Comparison of ENCODE assay signal across 21 cellular contexts in genomic region chr1:164801791-164802572, GRCh38.
DNase-seq lines count a peak whose midpoint lies in the region; ATAC-seq and TF ChIP-seq lines count a peak whose summit lies in the region.
"Had no signal": no experiment of that assay in that cellular context is flagged by ENCODE, and none has a peak within 500 bp of the region (broad histone marks: within the 10 kb centered on the region; RNA-seq: fewer than 3 reads in every experiment).

No MANE protein-coding gene starts in this region.

- H3K4me3 ChIP-seq in ascending aorta = peak overlapping the region; percentile 4 to 23
- no peak overlapping the region for H3K4me3 ChIP-seq in cardiac muscle cell
- no peak overlapping the region for H3K4me3 ChIP-seq in parathyroid adenoma (ENCODE audit: low read depth, low read length)
- H3K4me3 ChIP-seq in tibial nerve = no peak overlapping the region
- H3K4me3 ChIP-seq in left lung = no peak overlapping the region
- H3K4me3 ChIP-seq: adrenal gland had no signal

- TF ChIP-seq CTCF in ascending aorta (IDR thresholded peaks at IDR 0.05) (no peak), cardiac muscle cell (IDR thresholded peaks at IDR 0.05; ENCODE audit: low read depth, low read length) (no peak), parathyroid adenoma (IDR thresholded peaks at IDR 0.05) (no peak), tibial nerve (IDR thresholded peaks at IDR 0.05) (no peak), left lung (IDR thresholded peaks at IDR 0.05) (no peak)

- H3K27ac Mint-ChIP-seq in activated naive CD8-positive, alpha-beta T cell treated with anti-CD3 and anti-CD28 coated beads, Interleukin-2, amount 50 U/mL, for 24 hours = no peak overlapping the region
- H3K27ac Mint-ChIP-seq: activated T-helper 1 cell treated with anti-CD3 and anti-CD28 coated beads, Interleukin-12 subunit alpha, Interleukin-12 subunit beta, Interleukin-2, Interleukin-4 antibody, amounts not matched to agents 30 ng/mL and 10 ng/mL and 1 ng/mL, durations not matched to agents 14 hours and 24 hours and 36 hours; IgD-negative memory B cell; naive B cell; stimulated activated naive CD8-positive, alpha-beta T cell treated with anti-CD3 and anti-CD28 coated beads, Interleukin-15, Interleukin-2, amounts not matched to agents 100 ng/mL and 50 ng/mL, for 24 hours; T-helper 1 cell treated with Interleukin-12 subunit alpha and Interleukin-12 subunit beta and Interleukin-4 antibody, amounts not matched to agents 30 μg/mL and 1 μg/mL, for 36 hours had no signal

- ATAC-seq in GM18505 (IDR thresholded peaks at IDR 0.05; ENCODE audit: unreplicated experiment) (no peak), left lung (no peak), HG03196 (IDR thresholded peaks at IDR 0.05; ENCODE audit: unreplicated experiment) (no peak)
- ATAC-seq in activated naive CD8-positive, alpha-beta T cell treated with anti-CD3 and anti-CD28 coated beads, Interleukin-2, amount 50 U/mL, for 24 hours = no peak
- ATAC-seq: foreskin keratinocyte, left lobe of liver had no signal

- peak overlapping the region; percentile 84 to 89 for H3K27ac ChIP-seq in ascending aorta
- peak overlapping the region; percentile 45 for H3K27ac ChIP-seq in cardiac muscle cell
- H3K27ac ChIP-seq in parathyroid adenoma = peak overlapping the region; percentile 74
- H3K27ac ChIP-seq in tibial nerve = peak overlapping the region in 3 of 4 donors; percentile 24 to 73 (median 57)
- peak overlapping the region in 1 of 2 donors; percentile 39 for H3K27ac ChIP-seq in left lung
- H3K27ac ChIP-seq: foreskin keratinocyte had no signal

- WGBS in tibial nerve, 2 donors = 46 to 55% methylated on average over 9 of the region's 9 CpGs

- H2AFZ ChIP-seq in parathyroid adenoma = no peak overlapping the region

- H3K27me3 ChIP-seq in ascending aorta (no peaks in the 10 kb centered on the region), cardiac muscle cell (no peaks in the 10 kb centered on the region), parathyroid adenoma (ENCODE audit: control insufficient read depth, insufficient read depth, low read length) (no peaks in the 10 kb centered on the region), tibial nerve (no peaks in the 10 kb centered on the region), left lung (no peaks in the 10 kb centered on the region)
- H3K27me3 ChIP-seq: adrenal gland, foreskin keratinocyte had no signal

- TF ChIP-seq EP300 in tibial nerve (IDR thresholded peaks at IDR 0.05) = peak in 1 of 2 donors; percentile 11

- H3K9ac ChIP-seq in parathyroid adenoma = no peak overlapping the region

- H3K4me2 ChIP-seq in parathyroid adenoma (ENCODE audit: low read length) = no peak overlapping the region

- H3K9me3 Mint-ChIP-seq in activated naive CD8-positive, alpha-beta T cell treated with anti-CD3 and anti-CD28 coated beads, Interleukin-2, amount 50 U/mL, for 24 hours = no peaks in the 10 kb centered on the region
- H3K9me3 Mint-ChIP-seq: activated T-helper 1 cell treated with anti-CD3 and anti-CD28 coated beads, Interleukin-12 subunit alpha, Interleukin-12 subunit beta, Interleukin-2, Interleukin-4 antibody, amounts not matched to agents 30 ng/mL and 10 ng/mL and 1 ng/mL, durations not matched to agents 14 hours and 24 hours and 36 hours; stimulated activated naive CD8-positive, alpha-beta T cell treated with anti-CD3 and anti-CD28 coated beads, Interleukin-15, Interleukin-2, amounts not matched to agents 100 ng/mL and 50 ng/mL, for 24 hours; T-helper 1 cell treated with Interleukin-12 subunit alpha and Interleukin-12 subunit beta and Interleukin-4 antibody, amounts not matched to agents 30 μg/mL and 1 μg/mL, for 36 hours had no signal

- H3K4me1 ChIP-seq in ascending aorta (peaks cover 0 to 24% of the 10 kb centered on the region in 2 donors), cardiac muscle cell (ENCODE audit: low read depth) (peaks cover 18% of the 10 kb centered on the region), parathyroid adenoma (peaks cover 12% of the 10 kb centered on the region), tibial nerve (peaks cover 0 to 50% (median 2%) of the 10 kb centered on the region in 4 donors), left lung (no peaks in the 10 kb centered on the region)
- H3K4me1 ChIP-seq: foreskin keratinocyte had no signal

- H3K36me3 Mint-ChIP-seq in activated naive CD8-positive, alpha-beta T cell treated with anti-CD3 and anti-CD28 coated beads, Interleukin-2, amount 50 U/mL, for 24 hours (ENCODE audit: low read depth) = no peaks in the 10 kb centered on the region
- H3K36me3 Mint-ChIP-seq: IgD-negative memory B cell, naive B cell had no signal

- TF ChIP-seq POLR2A in tibial nerve (IDR thresholded peaks at IDR 0.05) (no peak), GM18505 (IDR thresholded peaks at IDR 0.05; ENCODE audit: borderline replicate concordance, extremely low read depth, insufficient read depth, insufficient read length) (no peak)

- H3K36me3 ChIP-seq in ascending aorta = peaks cover 0 to 10% of the 10 kb centered on the region in 2 donors
- H3K36me3 ChIP-seq in cardiac muscle cell = peaks cover 28% of the 10 kb centered on the region
- no peaks in the 10 kb centered on the region for H3K36me3 ChIP-seq in parathyroid adenoma (ENCODE audit: control insufficient read depth, insufficient read depth, low read length)
- peaks cover 0 to 12% (median 0%) of the 10 kb centered on the region in 3 donors for H3K36me3 ChIP-seq in tibial nerve
- no peaks in the 10 kb centered on the region for H3K36me3 ChIP-seq in left lung

- H3K27me3 Mint-ChIP-seq in activated naive CD8-positive, alpha-beta T cell treated with anti-CD3 and anti-CD28 coated beads, Interleukin-2, amount 50 U/mL, for 24 hours = no peaks in the 10 kb centered on the region
- H3K27me3 Mint-ChIP-seq: stimulated activated naive CD8-positive, alpha-beta T cell treated with anti-CD3 and anti-CD28 coated beads, Interleukin-15, Interleukin-2, amounts not matched to agents 100 ng/mL and 50 ng/mL, for 24 hours had no signal

- DNase-seq in ascending aorta (ENCODE audit: low spot score in 2 of 2) (no peak), cardiac muscle cell (ENCODE audit: low read depth in 1 of 2, low spot score in 1 of 2) (peak in 1 of 2 donors; percentile 28), tibial nerve (ENCODE audit: low spot score in 2 of 2) (no peak), left lung (no peak)
- DNase-seq in activated naive CD8-positive, alpha-beta T cell treated with anti-CD3 and anti-CD28 coated beads, Interleukin-2, amount 50 U/mL, for 24 hours = no peak
- DNase-seq: AML-193, Calu3, foreskin keratinocyte, naive B cell, NCI-H2081, NCI-H510A treated with DMSO at 0.1 percent for 48 hours, SIG-M5 had no signal

- H3K9me3 ChIP-seq in ascending aorta = no peaks in the 10 kb centered on the region
- H3K9me3 ChIP-seq in cardiac muscle cell (ENCODE audit: low read depth) = no peaks in the 10 kb centered on the region
- H3K9me3 ChIP-seq in parathyroid adenoma (ENCODE audit: control insufficient read depth, low read length) = no peaks in the 10 kb centered on the region
- H3K9me3 ChIP-seq in tibial nerve = no peaks in the 10 kb centered on the region
- H3K9me3 ChIP-seq in left lung = no peaks in the 10 kb centered on the region
- H3K9me3 ChIP-seq: adrenal gland had no signal

- H3K4me1 Mint-ChIP-seq in activated naive CD8-positive, alpha-beta T cell treated with anti-CD3 and anti-CD28 coated beads, Interleukin-2, amount 50 U/mL, for 24 hours = no peaks in the 10 kb centered on the region
- H3K4me1 Mint-ChIP-seq: IgD-negative memory B cell, naive B cell had no signal

- no peak overlapping the region for H3K4me3 Mint-ChIP-seq in activated naive CD8-positive, alpha-beta T cell treated with anti-CD3 and anti-CD28 coated beads, Interleukin-2, amount 50 U/mL, for 24 hours
- H3K4me3 Mint-ChIP-seq: activated T-helper 1 cell treated with anti-CD3 and anti-CD28 coated beads, Interleukin-12 subunit alpha, Interleukin-12 subunit beta, Interleukin-2, Interleukin-4 antibody, amounts not matched to agents 30 ng/mL and 10 ng/mL and 1 ng/mL, durations not matched to agents 14 hours and 24 hours and 36 hours; IgD-negative memory B cell; naive B cell; stimulated activated naive CD8-positive, alpha-beta T cell treated with anti-CD3 and anti-CD28 coated beads, Interleukin-15, Interleukin-2, amounts not matched to agents 100 ng/mL and 50 ng/mL, for 24 hours; T-helper 1 cell treated with Interleukin-12 subunit alpha and Interleukin-12 subunit beta and Interleukin-4 antibody, amounts not matched to agents 30 μg/mL and 1 μg/mL, for 36 hours had no signal

- no peaks in the 10 kb centered on the region for H3K79me2 ChIP-seq in parathyroid adenoma

- intact Hi-C loops in ascending aorta (cut with DNase I) (no loop called here), left lung (cut with DNase I) (no loop called here)

Comparison
In these comparisons a context has a peak if more than half of its experiments do, and no peak if none do; other contexts are left out.
1. H3K4me3 ChIP-seq: peak in ascending aorta (2 of 2); none in cardiac muscle cell (single experiment), parathyroid adenoma (single experiment), tibial nerve (0 of 4) and left lung (0 of 2).